ENCODE assay signal across 22 cellular contexts in genomic region chr9:23232831-23233230, GRCh38.
"Had no signal": no experiment of that assay in that cellular context is flagged by ENCODE, and none has a peak within 500 bp of the region (broad histone marks: within the 10 kb centered on the region; RNA-seq: fewer than 3 reads in every experiment).

No MANE protein-coding gene starts in this region.

- H3K4me3 ChIP-seq: SJSA1, SK-N-MC had no signal

- H3K9me3 ChIP-seq: SJSA1 had no signal

- H3K27ac Mint-ChIP-seq: T-cell; T-helper 1 cell treated with Interleukin-12 subunit alpha and Interleukin-12 subunit beta and Interleukin-4 antibody, amounts not matched to agents 30 μg/mL and 1 μg/mL, for 36 hours had no signal

- H3K27ac ChIP-seq: SJSA1, SK-N-MC had no signal

- H3K27me3 Mint-ChIP-seq: T-cell had no signal

- DNase-seq: KBM-7, MV-4-11, NCI-H1048, NCI-H1105, NCI-H1417, NCI-H1436 treated with DMSO at 0.1 percent for 48 hours, NCI-H187, NCI-H2029, NCI-H2171 treated with DMSO at 0.1 percent for 48 hours, NCI-H345, NCI-H446 treated with DMSO at 0.1 percent for 48 hours, NCI-H524, NCI-H526 treated with DMSO at 0.1 percent for 48 hours, NCI-H774, Right ventricle myocardium superior, RPMI8226, SIG-M5, SW 1271, T-cell had no signal

- H3K4me1 Mint-ChIP-seq: T-cell had no signal

- H3K36me3 Mint-ChIP-seq: T-cell had no signal

- H3K4me1 ChIP-seq: SJSA1 had no signal

- H3K4me3 Mint-ChIP-seq: T-cell; T-helper 1 cell treated with Interleukin-12 subunit alpha and Interleukin-12 subunit beta and Interleukin-4 antibody, amounts not matched to agents 30 μg/mL and 1 μg/mL, for 36 hours had no signal

- ATAC-seq: T-cell had no signal

- H3K36me3 ChIP-seq: SJSA1 had no signal

- H3K27me3 ChIP-seq: SJSA1 had no signal
